In the genomic region with DNA sequence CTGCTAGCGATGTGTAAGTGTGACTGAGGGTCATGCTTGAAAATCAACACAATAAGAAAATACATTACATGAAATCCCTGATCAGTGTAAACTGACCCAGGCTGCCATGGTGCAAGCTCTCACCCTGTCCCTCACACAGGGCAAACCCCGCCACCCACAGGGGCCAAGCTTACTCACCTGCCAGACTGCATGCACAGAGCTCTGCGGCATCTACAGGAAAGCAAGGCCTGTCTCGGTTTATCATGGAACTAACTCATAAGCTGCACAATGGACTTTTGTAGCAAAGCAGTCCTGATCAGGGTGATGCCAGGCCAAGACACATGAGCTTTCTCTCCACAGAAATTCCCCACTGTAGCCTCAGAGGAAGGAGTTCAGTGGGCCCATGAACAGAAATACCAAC, we compare ENCODE assay signal across 29 cellular contexts. TPM values are rescaled to one million over a fixed set of nuclear protein-coding genes. Genes with fewer than 3 reads are reported as not detected.
DNase-seq lines count a peak whose midpoint lies in the region; ATAC-seq and TF ChIP-seq lines count a peak whose summit lies in the region.
"Had no signal": no experiment of that assay in that cellular context is flagged by ENCODE, and none has a peak within 500 bp of the region (broad histone marks: within the 10 kb centered on the region; RNA-seq: fewer than 3 reads in every experiment).

No MANE protein-coding gene starts in this region.

- no peak overlapping the region for H3K56ac ChIP-seq in IMR-90 (ENCODE audit: extremely low read depth, insufficient read depth, low read length)

- H3K4me3 ChIP-seq in GM23338 (no peak overlapping the region), IMR-90 (ENCODE audit: insufficient read depth, low read depth, low read length) (no peak overlapping the region), lower lobe of right lung (no peak overlapping the region)
- H3K4me3 ChIP-seq: BLaER1 treated with 17β-estradiol and CSF1 and Interleukin-3, amounts not matched to agents 10 nM and 100 nM; left lung; PC-9; skin epidermis; suprapubic skin had no signal

- peaks cover 6% of the 10 kb centered on the region for H3K36me3 Mint-ChIP-seq in GM23338 (ENCODE audit: low read depth)

- H2BK5ac ChIP-seq in IMR-90 (ENCODE audit: low read depth, low read length, poor library complexity, severe bottlenecking) = no peak overlapping the region

- peak overlapping the region; percentile 43 for H2AK9ac ChIP-seq in IMR-90 (replicated peaks; ENCODE audit: low read depth, low read length, poor library complexity)

- TF ChIP-seq RAD21 in IMR-90 (IDR thresholded peaks at IDR 0.05; ENCODE audit: low read length) = no peak

- POLR2A ChIA-PET in IMR-90 (lab: Charles Lee; ENCODE audit: unreplicated experiment) = no interaction called here

- peaks cover 6% of the 10 kb centered on the region for H3K27me3 Mint-ChIP-seq in GM23338 (ENCODE audit: insufficient read depth, low read depth, poor library complexity)
- H3K27me3 Mint-ChIP-seq: activated CD4-positive, alpha-beta memory T cell treated with anti-CD3 and anti-CD28 coated beads for 36 hours; effector memory CD8-positive, alpha-beta T cell; stimulated activated naive B cell treated with anti-CD40 and anti-IgM and Interleukin-4, amounts not matched to agents 10 μg/mL and 1 μg/mL and 100 μg/mL, for 72 hours had no signal

- 90% methylated on average over 2 of the region's 4 CpGs; no CpG with 5 or more reads in 1 of the 2 experiments for WGBS in IMR-90 (ENCODE audit: extremely low coverage in 2 of 2, insufficient read length in 1 of 2), 2 experiments

- no peak overlapping the region for H4K5ac ChIP-seq in IMR-90 (ENCODE audit: low read depth, low read length)

- H3K79me2 ChIP-seq in GM23338 (replicated peaks; ENCODE audit: insufficient read depth) = peaks cover 48% of the 10 kb centered on the region

- peaks cover 28 to 84% of the 10 kb centered on the region in 2 experiments for H3K79me1 ChIP-seq in IMR-90 (ENCODE audit: low read depth in 1 of 2, low read length in 2 of 2)

- CTCF ChIA-PET in IMR-90 (lab: Yijun Ruan, JAX) = no interaction called here

- DNase-seq in GM23338 (ENCODE audit: low spot score) (no peak), IMR-90 (no peak), foreskin melanocyte (peak; percentile 23), pons (ENCODE audit: low spot score) (peak; percentile 86), lower lobe of right lung (no peak), DMS 273 (lab: John Stamatoyannopoulos, UW; ENCODE audit: unreplicated experiment) (no peak)
- DNase-seq in activated T-cell treated with anti-CD3 and anti-CD28 coated beads, Interleukin-2, amount 50 U/mL, for 1 hour = no peak
- DNase-seq: activated CD4-positive, alpha-beta memory T cell treated with anti-CD3 and anti-CD28 coated beads for 36 hours; activated CD4-positive, alpha-beta T cell treated with anti-CD3 and anti-CD28 coated beads for 1 hour; COR-L47; cortex of kidney; DMS53; effector memory CD8-positive, alpha-beta T cell; erythroblast; KBM-7; NCI-H1105; NCI-H1930; NCI-H524 treated with DMSO at 0.1 percent for 48 hours; PC-9; Right ventricle myocardium superior; stimulated activated naive B cell treated with anti-CD40 and anti-IgM and Interleukin-4, amounts not matched to agents 10 μg/mL and 1 μg/mL and 100 μg/mL, for 72 hours; T-helper 2 cell had no signal

- H3K27me3 ChIP-seq in GM23338 (ENCODE audit: insufficient read depth) = no peaks in the 10 kb centered on the region
- H3K27me3 ChIP-seq in IMR-90 (ENCODE audit: control insufficient read depth, insufficient read depth, low read length) = no peaks in the 10 kb centered on the region
- H3K27me3 ChIP-seq in lower lobe of right lung (ENCODE audit: low read depth) = no peaks in the 10 kb centered on the region
- H3K27me3 ChIP-seq: BLaER1 treated with 17β-estradiol and CSF1 and Interleukin-3, amounts not matched to agents 10 nM and 100 nM; left lung; suprapubic skin had no signal

- H3K4me2 ChIP-seq in GM23338 = no peak overlapping the region
- no peak overlapping the region for H3K4me2 ChIP-seq in IMR-90 (ENCODE audit: low read depth, low read length)
- H3K4me2 ChIP-seq: PC-9 had no signal

- no peak overlapping the region for H3K23ac ChIP-seq in IMR-90 (ENCODE audit: low read depth, low read length)

- H3K9ac ChIP-seq in IMR-90 (ENCODE audit: low read depth, low read length) = no peak overlapping the region
- H3K9ac ChIP-seq: BLaER1 treated with 17β-estradiol and CSF1 and Interleukin-3, amounts not matched to agents 10 nM and 100 nM had no signal

- in situ Hi-C loops in IMR-90 (cut with MboI; ENCODE audit: low sequenced_read_pairs) = no loop called here

- no TSS peak for BruUV-seq in IMR-90 (replicated peaks; lab: Mats Ljungman, UMichigan)

- ATAC-seq in GM23338 (peak; percentile 10; the same call in 1 of the 3 replicates), IMR-90 (ENCODE audit: low read depth) (no peak), HG03342 (IDR thresholded peaks at IDR 0.05; ENCODE audit: unreplicated experiment) (no peak), lower lobe of right lung (no peak)
- ATAC-seq: activated naive CD4-positive, alpha-beta T cell treated with anti-CD3 and anti-CD28 coated beads, Interleukin-2, amount 50 U/mL, for 72 hours; effector memory CD8-positive, alpha-beta T cell; left lung; stimulated activated naive B cell treated with anti-CD40 and anti-IgM and Interleukin-4, amounts not matched to agents 10 μg/mL and 1 μg/mL and 100 μg/mL, for 72 hours had no signal

- intact Hi-C loops in IMR-90 (cut with micrococcal nuclease) (no loop called here), lower lobe of right lung (cut with DNase I) (no loop called here)

- H2BK20ac ChIP-seq in IMR-90 (ENCODE audit: low read depth, low read length) = no peak overlapping the region

- H3K9me3 ChIP-seq in IMR-90 (ENCODE audit: control insufficient read depth, insufficient read depth, low read length) = no peaks in the 10 kb centered on the region
- H3K9me3 ChIP-seq in lower lobe of right lung = no peaks in the 10 kb centered on the region
- H3K9me3 ChIP-seq: BLaER1 treated with 17β-estradiol and CSF1 and Interleukin-3, amounts not matched to agents 10 nM and 100 nM; left lung; suprapubic skin had no signal

- no peak overlapping the region for H3K14ac ChIP-seq in IMR-90 (replicated peaks; ENCODE audit: low read depth, low read length)

- no peak overlapping the region for H4K8ac ChIP-seq in IMR-90 (ENCODE audit: low read depth in 2 of 2, low read length in 2 of 2)

- H4K91ac ChIP-seq in IMR-90 (ENCODE audit: insufficient read depth, low read depth, low read length) = no peak overlapping the region

- dilution Hi-C loops in IMR-90 (cut with HindIII; ENCODE audit: low sequenced_read_pairs, unreplicated experiment) = no loop called here

- no peaks in the 10 kb centered on the region for H3K9me2 ChIP-seq in GM23338 (ENCODE audit: insufficient read depth)

- no peak overlapping the region for H2AFZ ChIP-seq in GM23338
- H2AFZ ChIP-seq in IMR-90 (replicated peaks; ENCODE audit: low read length, poor library complexity) = no peak overlapping the region
- H2AFZ ChIP-seq: PC-9 had no signal

- H3K36me3 ChIP-seq in GM23338 (ENCODE audit: insufficient read depth) (no peaks in the 10 kb centered on the region), IMR-90 (ENCODE audit: control insufficient read depth, insufficient read depth, low read length) (peaks cover 21% of the 10 kb centered on the region), lower lobe of right lung (peaks cover 27% of the 10 kb centered on the region)

- no peak overlapping the region for H3K27ac Mint-ChIP-seq in GM23338
- H3K27ac Mint-ChIP-seq: activated CD4-positive, alpha-beta memory T cell treated with anti-CD3 and anti-CD28 coated beads for 36 hours; activated T-helper 2 cell treated with anti-CD3 and anti-CD28 coated beads, Interferon-gamma antibody, Interleukin-2, Interleukin-4, amounts not matched to agents 10 μg/mL and 5 μg/mL and 100 μg/mL, durations not matched to agents 14 hours and 24 hours and 36 hours; stimulated activated naive B cell treated with anti-CD40 and anti-IgM and Interleukin-4, amounts not matched to agents 10 μg/mL and 1 μg/mL and 100 μg/mL, for 72 hours had no signal

- no peak overlapping the region for H3K4me3 Mint-ChIP-seq in GM23338
- H3K4me3 Mint-ChIP-seq: activated CD4-positive, alpha-beta memory T cell treated with anti-CD3 and anti-CD28 coated beads for 36 hours; effector memory CD8-positive, alpha-beta T cell; stimulated activated naive B cell treated with anti-CD40 and anti-IgM and Interleukin-4, amounts not matched to agents 10 μg/mL and 1 μg/mL and 100 μg/mL, for 72 hours had no signal

- H2BK15ac ChIP-seq in IMR-90 (ENCODE audit: low read depth, low read length) = no peak overlapping the region

- H3K4me1 ChIP-seq in GM23338 (ENCODE audit: insufficient read depth) (peaks cover 12% of the 10 kb centered on the region; the same call in 1 of the 2 replicates), IMR-90 (ENCODE audit: control insufficient read depth, insufficient read depth, low read length) (peaks cover 10% of the 10 kb centered on the region), lower lobe of right lung (peaks cover 7% of the 10 kb centered on the region)

- no peak overlapping the region for H3K4ac ChIP-seq in IMR-90 (ENCODE audit: low read depth, low read length)

- peaks cover 27% of the 10 kb centered on the region for H3K9me1 ChIP-seq in IMR-90 (ENCODE audit: insufficient read depth, low read length)

- peaks cover 7% of the 10 kb centered on the region; the same call in 1 of the 2 replicates for H4K20me1 ChIP-seq in GM23338 (replicated peaks; ENCODE audit: insufficient read depth)
- H4K20me1 ChIP-seq in IMR-90 (ENCODE audit: insufficient read depth, low read length) = peaks cover 69% of the 10 kb centered on the region

- no peak overlapping the region for H2BK120ac ChIP-seq in IMR-90 (ENCODE audit: low read depth, low read length)

- no peaks in the 10 kb centered on the region for H3F3A ChIP-seq in GM23338 (replicated peaks; ENCODE audit: low read depth)

- H3K18ac ChIP-seq in IMR-90 (ENCODE audit: low read depth, low read length) = no peak overlapping the region

- TF ChIP-seq CTCF in GM23338 (conservative IDR thresholded peaks at IDR 0.05; ENCODE audit: low read depth in 2 of 2) = no peak
- no peak for TF ChIP-seq CTCF in IMR-90 (conservative IDR thresholded peaks at IDR 0.05; ENCODE audit: low read depth, low read length)
- TF ChIP-seq CTCF in lower lobe of right lung (IDR thresholded peaks at IDR 0.05) = no peak

- H3K27ac ChIP-seq in GM23338 (ENCODE audit: low read depth) (no peak overlapping the region), IMR-90 (ENCODE audit: insufficient read depth, low read length) (no peak overlapping the region), lower lobe of right lung (no peak overlapping the region)
- H3K27ac ChIP-seq: BLaER1 treated with 17β-estradiol and CSF1 and Interleukin-3, amounts not matched to agents 10 nM and 100 nM; left lung; PC-9; suprapubic skin had no signal

- no peak overlapping the region for H2AK5ac ChIP-seq in IMR-90 (ENCODE audit: low read depth, low read length)

- no peak for TF ChIP-seq POLR2A in IMR-90 (IDR thresholded peaks at IDR 0.05; ENCODE audit: low read depth, low read length)

- H3K9me3 Mint-ChIP-seq in GM23338 = no peaks in the 10 kb centered on the region
- H3K9me3 Mint-ChIP-seq: activated CD4-positive, alpha-beta memory T cell treated with anti-CD3 and anti-CD28 coated beads for 36 hours; activated naive CD4-positive, alpha-beta T cell treated with anti-CD3 and anti-CD28 coated beads, Interleukin-2, amount 50 U/mL, for 72 hours; activated T-helper 2 cell treated with anti-CD3 and anti-CD28 coated beads, Interferon-gamma antibody, Interleukin-2, Interleukin-4, amounts not matched to agents 10 μg/mL and 5 μg/mL and 100 μg/mL, durations not matched to agents 14 hours and 24 hours and 36 hours; effector memory CD8-positive, alpha-beta T cell; stimulated activated naive B cell treated with anti-CD40 and anti-IgM and Interleukin-4, amounts not matched to agents 10 μg/mL and 1 μg/mL and 100 μg/mL, for 72 hours had no signal

- H3K4me1 Mint-ChIP-seq in GM23338 = peaks cover 27% of the 10 kb centered on the region

RNA-seq across cellular contexts. Expression of gene IPPK, which starts 9.7 kb away (rescaled TPM):
- total RNA-seq in GM23338 (2014; rRNA removed; shearing (Covaris generic)) = 11.8 and 17.5 TPM in 2 replicates
- 6.0 and 6.5 TPM in 2 replicates for polyA plus RNA-seq in GM23338 (2016; fragmentation: Nextera tagmentation; extraction: Ambion mirVana)
- 25.1 and 27.5 TPM in 2 replicates for total RNA-seq in IMR-90 (2012; rRNA removed)
- polyA plus RNA-seq in IMR-90 (2012; rRNA removed) = 25.3 and 26.8 TPM in 2 replicates
- polyA plus RNA-seq in IMR-90 (2012; cell fraction: cytosol; rRNA removed) = 12.5 and 13.1 TPM in 2 replicates
- polyA plus RNA-seq in IMR-90 (2012; cell fraction: nucleus; rRNA removed; ENCODE audit: low replicate concordance) = 40.6 and 52.6 TPM in 2 replicates
- total RNA-seq in lower lobe of right lung = 7.3 TPM

Comparison
In these comparisons a context has a peak if more than half of its experiments do, and no peak if none do; other contexts are left out.
1. DNase-seq: peak in foreskin melanocyte (single experiment) and pons (single experiment); none in GM23338 (single experiment), IMR-90 (single experiment), lower lobe of right lung (single experiment), DMS 273 (single experiment) and activated T-cell treated with anti-CD3 and anti-CD28 coated beads, Interleukin-2, amount 50 U/mL, for 1 hour (single experiment).